1 cellular context compared by ENCODE assay signal in the genomic region with DNA sequence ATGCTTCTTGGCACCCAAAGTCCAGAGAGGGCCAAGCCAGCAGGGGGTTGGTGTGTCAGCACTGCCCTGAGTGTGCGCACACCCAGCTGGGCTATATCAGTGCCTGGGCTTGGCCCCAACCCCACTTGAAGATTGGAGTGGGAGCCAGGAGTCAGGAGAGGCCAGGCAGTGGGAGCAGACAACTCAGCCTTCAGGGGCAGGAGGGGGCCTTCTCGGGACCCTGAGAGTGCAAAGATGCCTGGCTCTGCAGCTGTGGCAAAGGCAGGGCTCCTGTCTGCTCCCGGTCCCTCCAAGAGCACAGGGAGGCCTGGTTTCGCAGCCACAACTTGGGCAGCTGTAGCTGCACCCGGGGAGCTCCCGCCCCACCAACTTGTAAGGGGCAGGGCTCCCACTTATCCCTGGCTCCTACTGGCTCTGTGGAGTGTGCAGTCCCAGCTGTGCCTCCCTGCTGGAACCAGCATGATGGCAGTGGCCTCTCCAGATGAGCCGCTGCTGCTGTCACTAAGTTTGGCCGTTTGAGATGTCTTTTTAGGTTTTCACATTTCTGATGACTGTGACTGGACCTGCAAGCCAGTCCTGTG.
TF ChIP-seq lines count a peak whose summit lies in the region.

No MANE protein-coding gene starts in this region.

TF ChIP-seq in SK-N-SH, 30 proteins besides CTCF, POLR2A, EP300 and RAD21 (continued from another document):
- TF ChIP-seq, protein P1, sequence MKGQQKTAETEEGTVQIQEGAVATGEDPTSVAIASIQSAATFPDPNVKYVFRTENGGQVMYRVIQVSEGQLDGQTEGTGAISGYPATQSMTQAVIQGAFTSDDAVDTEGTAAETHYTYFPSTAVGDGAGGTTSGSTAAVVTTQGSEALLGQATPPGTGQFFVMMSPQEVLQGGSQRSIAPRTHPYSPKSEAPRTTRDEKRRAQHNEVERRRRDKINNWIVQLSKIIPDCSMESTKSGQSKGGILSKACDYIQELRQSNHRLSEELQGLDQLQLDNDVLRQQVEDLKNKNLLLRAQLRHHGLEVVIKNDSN (IDR thresholded peaks at IDR 0.05; ENCODE audit: borderline replicate concordance, low read depth): no peak
- TF ChIP-seq TAF1 (IDR thresholded peaks at IDR 0.05; ENCODE audit: borderline replicate concordance, low read depth, low read length) (no peak), GABPA (IDR thresholded peaks at IDR 0.05; ENCODE audit: low read depth) (no peak), TCF12 (IDR thresholded peaks at IDR 0.05) (no peak), EZH2phosphoT487 (IDR thresholded peaks at IDR 0.05; ENCODE audit: borderline replicate concordance, low read depth) (no peak), FOXM1 (IDR thresholded peaks at IDR 0.05; ENCODE audit: low read depth) (no peak), FOSL2 (IDR thresholded peaks at IDR 0.05; ENCODE audit: borderline replicate concordance, low read depth) (no peak), JUND (IDR thresholded peaks at IDR 0.05) (no peak), MEF2A (IDR thresholded peaks at IDR 0.05; ENCODE audit: borderline replicate concordance, low read depth) (no peak)
- TF ChIP-seq, protein P2, sequence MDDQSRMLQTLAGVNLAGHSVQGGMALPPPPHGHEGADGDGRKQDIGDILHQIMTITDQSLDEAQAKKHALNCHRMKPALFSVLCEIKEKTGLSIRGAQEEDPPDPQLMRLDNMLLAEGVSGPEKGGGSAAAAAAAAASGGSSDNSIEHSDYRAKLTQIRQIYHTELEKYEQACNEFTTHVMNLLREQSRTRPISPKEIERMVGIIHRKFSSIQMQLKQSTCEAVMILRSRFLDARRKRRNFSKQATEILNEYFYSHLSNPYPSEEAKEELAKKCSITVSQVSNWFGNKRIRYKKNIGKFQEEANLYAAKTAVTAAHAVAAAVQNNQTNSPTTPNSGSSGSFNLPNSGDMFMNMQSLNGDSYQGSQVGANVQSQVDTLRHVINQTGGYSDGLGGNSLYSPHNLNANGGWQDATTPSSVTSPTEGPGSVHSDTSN (IDR thresholded peaks at IDR 0.05): no peak
- TF ChIP-seq, protein P3, sequence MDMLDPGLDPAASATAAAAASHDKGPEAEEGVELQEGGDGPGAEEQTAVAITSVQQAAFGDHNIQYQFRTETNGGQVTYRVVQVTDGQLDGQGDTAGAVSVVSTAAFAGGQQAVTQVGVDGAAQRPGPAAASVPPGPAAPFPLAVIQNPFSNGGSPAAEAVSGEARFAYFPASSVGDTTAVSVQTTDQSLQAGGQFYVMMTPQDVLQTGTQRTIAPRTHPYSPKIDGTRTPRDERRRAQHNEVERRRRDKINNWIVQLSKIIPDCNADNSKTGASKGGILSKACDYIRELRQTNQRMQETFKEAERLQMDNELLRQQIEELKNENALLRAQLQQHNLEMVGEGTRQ (IDR thresholded peaks at IDR 0.05; ENCODE audit: borderline replicate concordance, low read depth, low read length): no peak
- TF ChIP-seq, protein P4, sequence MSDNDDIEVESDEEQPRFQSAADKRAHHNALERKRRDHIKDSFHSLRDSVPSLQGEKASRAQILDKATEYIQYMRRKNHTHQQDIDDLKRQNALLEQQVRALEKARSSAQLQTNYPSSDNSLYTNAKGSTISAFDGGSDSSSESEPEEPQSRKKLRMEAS (IDR thresholded peaks at IDR 0.05; ENCODE audit: low read depth): no peak
- TF ChIP-seq, protein P5, sequence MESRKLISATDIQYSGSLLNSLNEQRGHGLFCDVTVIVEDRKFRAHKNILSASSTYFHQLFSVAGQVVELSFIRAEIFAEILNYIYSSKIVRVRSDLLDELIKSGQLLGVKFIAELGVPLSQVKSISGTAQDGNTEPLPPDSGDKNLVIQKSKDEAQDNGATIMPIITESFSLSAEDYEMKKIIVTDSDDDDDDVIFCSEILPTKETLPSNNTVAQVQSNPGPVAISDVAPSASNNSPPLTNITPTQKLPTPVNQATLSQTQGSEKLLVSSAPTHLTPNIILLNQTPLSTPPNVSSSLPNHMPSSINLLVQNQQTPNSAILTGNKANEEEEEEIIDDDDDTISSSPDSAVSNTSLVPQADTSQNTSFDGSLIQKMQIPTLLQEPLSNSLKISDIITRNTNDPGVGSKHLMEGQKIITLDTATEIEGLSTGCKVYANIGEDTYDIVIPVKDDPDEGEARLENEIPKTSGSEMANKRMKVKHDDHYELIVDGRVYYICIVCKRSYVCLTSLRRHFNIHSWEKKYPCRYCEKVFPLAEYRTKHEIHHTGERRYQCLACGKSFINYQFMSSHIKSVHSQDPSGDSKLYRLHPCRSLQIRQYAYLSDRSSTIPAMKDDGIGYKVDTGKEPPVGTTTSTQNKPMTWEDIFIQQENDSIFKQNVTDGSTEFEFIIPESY (IDR thresholded peaks at IDR 0.05; ENCODE audit: borderline replicate concordance, low read depth): no peak
- TF ChIP-seq, protein P6, sequence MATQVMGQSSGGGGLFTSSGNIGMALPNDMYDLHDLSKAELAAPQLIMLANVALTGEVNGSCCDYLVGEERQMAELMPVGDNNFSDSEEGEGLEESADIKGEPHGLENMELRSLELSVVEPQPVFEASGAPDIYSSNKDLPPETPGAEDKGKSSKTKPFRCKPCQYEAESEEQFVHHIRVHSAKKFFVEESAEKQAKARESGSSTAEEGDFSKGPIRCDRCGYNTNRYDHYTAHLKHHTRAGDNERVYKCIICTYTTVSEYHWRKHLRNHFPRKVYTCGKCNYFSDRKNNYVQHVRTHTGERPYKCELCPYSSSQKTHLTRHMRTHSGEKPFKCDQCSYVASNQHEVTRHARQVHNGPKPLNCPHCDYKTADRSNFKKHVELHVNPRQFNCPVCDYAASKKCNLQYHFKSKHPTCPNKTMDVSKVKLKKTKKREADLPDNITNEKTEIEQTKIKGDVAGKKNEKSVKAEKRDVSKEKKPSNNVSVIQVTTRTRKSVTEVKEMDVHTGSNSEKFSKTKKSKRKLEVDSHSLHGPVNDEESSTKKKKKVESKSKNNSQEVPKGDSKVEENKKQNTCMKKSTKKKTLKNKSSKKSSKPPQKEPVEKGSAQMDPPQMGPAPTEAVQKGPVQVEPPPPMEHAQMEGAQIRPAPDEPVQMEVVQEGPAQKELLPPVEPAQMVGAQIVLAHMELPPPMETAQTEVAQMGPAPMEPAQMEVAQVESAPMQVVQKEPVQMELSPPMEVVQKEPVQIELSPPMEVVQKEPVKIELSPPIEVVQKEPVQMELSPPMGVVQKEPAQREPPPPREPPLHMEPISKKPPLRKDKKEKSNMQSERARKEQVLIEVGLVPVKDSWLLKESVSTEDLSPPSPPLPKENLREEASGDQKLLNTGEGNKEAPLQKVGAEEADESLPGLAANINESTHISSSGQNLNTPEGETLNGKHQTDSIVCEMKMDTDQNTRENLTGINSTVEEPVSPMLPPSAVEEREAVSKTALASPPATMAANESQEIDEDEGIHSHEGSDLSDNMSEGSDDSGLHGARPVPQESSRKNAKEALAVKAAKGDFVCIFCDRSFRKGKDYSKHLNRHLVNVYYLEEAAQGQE (IDR thresholded peaks at IDR 0.05; ENCODE audit: low read depth, low read length): no peak
